8 cellular contexts compared by ENCODE assay signal in the genomic region with DNA sequence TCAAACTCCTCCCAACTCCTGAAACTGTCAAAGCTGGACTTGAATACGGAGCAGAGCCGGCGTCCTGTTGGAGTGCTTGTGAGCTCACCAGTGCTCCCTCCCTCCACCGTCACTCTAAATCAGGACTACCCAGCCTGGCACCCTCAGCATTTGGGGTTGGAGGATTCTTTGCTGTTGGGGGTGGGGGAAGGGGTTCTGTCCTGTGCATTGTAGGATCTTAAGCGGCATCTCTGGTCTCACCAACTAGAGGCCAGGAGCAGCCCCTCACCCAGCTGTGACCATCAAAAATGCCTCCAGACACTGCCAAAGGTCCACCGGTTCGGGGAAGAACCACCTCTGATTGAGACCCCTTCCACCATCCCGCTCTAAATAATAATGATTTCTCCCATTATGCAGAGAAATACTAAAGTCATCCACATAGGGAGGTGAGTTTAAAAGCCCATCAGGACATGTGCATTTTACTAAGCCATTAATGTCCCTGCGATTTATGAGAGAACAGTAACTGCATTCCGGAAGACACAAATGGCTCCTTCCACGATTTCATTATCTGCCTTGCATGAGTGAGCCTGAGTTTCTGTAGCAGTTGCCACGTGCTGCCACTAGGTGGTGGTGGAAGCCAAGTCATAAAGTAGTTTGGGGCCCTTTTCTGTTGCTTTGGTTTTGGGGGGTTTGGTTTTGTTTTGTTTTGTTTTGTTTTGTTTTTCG. TPM values are rescaled to one million over a fixed set of nuclear protein-coding genes. Genes with fewer than 3 reads are reported as not detected.
DNase-seq lines count a peak whose midpoint lies in the region; ATAC-seq and TF ChIP-seq lines count a peak whose summit lies in the region.

No MANE protein-coding gene starts in this region.

- H3K4me1 ChIP-seq in SJCRH30 (no peaks in the 10 kb centered on the region), upper lobe of left lung (peaks cover 0 to 18% (median 2%) of the 10 kb centered on the region in 4 donors)

- H3K36me3 ChIP-seq in SJCRH30 = no peaks in the 10 kb centered on the region
- H3K36me3 ChIP-seq in upper lobe of left lung = no peaks in the 10 kb centered on the region

- no peak overlapping the region for H3K27ac Mint-ChIP-seq in CD4-positive, alpha-beta T cell

- 0% methylated on average over 9 to 13 of the region's 13 CpGs for WGBS in upper lobe of left lung, 2 donors

- peak; percentile 72 for ATAC-seq in CD4-positive, alpha-beta T cell (ENCODE audit: poor library complexity)
- ATAC-seq in upper lobe of left lung (ENCODE audit: low FRiP score in 2 of 2) (peak in 1 of 2 donors; percentile 85), GM21723 (IDR thresholded peaks at IDR 0.05; ENCODE audit: unreplicated experiment) (no peak)

- H3K9me3 ChIP-seq in CD4-positive, alpha-beta T cell (ENCODE audit: control insufficient read depth, low read length) = peaks cover 6% of the 10 kb centered on the region
- H3K9me3 ChIP-seq in SJCRH30 (replicated peaks) (no peaks in the 10 kb centered on the region), upper lobe of left lung (peaks cover 0 to 10% (median 2%) of the 10 kb centered on the region in 4 donors)

- H3K4me3 ChIP-seq in SJCRH30 = no peak overlapping the region
- peak overlapping the region in 1 of 4 donors; percentile 7 for H3K4me3 ChIP-seq in upper lobe of left lung

- H3K4me1 Mint-ChIP-seq in CD4-positive, alpha-beta T cell (ENCODE audit: low read depth) = peaks cover 5% of the 10 kb centered on the region

- peaks cover 5% of the 10 kb centered on the region for H3K27me3 Mint-ChIP-seq in CD4-positive, alpha-beta T cell

- peak overlapping the region; percentile 8 for H3K4me3 Mint-ChIP-seq in CD4-positive, alpha-beta T cell

- intact Hi-C loops in CD4-positive, alpha-beta T cell (cut with DNase I, micrococcal nuclease) = loop anchor here (5.0 kb wide), 1 partner anchor 1054 kb away; no protein-coding TSS in a partner anchor

- POLR2A ChIA-PET in CD4-positive, alpha-beta T cell (lab: Charles Lee) = no interaction called here

- CTCF ChIA-PET in CD4-positive, alpha-beta T cell (lab: Charles Lee) = interaction anchor here (0.9 to 1.2 kb wide), 2 partner anchors 529 to 785 kb away, joined by 3 read pairs; a partner anchor contains a TSS

- no peak overlapping the region for H3K27ac ChIP-seq in CD4-positive, alpha-beta T cell (ENCODE audit: low read depth, low read length)
- H3K27ac ChIP-seq in SJCRH30 (no peak overlapping the region), upper lobe of left lung (no peak overlapping the region)

- peak; percentile 62 for TF ChIP-seq CTCF in CD4-positive, alpha-beta T cell (IDR thresholded peaks at IDR 0.05)
- TF ChIP-seq CTCF in upper lobe of left lung (IDR thresholded peaks at IDR 0.05) = peak; percentile 65 to 90 (median 80)

- no peak for TF ChIP-seq POLR2A in upper lobe of left lung (IDR thresholded peaks at IDR 0.05)

- DNase-seq in CD4-positive, alpha-beta T cell = peak; percentile 2 to 50 (median 36)
- DNase-seq in HPDE6-E6E7 (ENCODE audit: extremely low spot score) (peak; percentile 43), SJCRH30 (peak; percentile 59 to 82), glomerular visceral epithelial cell (ENCODE audit: extremely low spot score) (peak; percentile 24), pons (ENCODE audit: low spot score) (peak; percentile 78), upper lobe of left lung (peak in 1 of 2 donors; percentile 25)
- DNase-seq in activated naive CD4-positive, alpha-beta T cell treated with Interleukin-2 at 50 U/mL for 16 hours = peak; percentile 62

- H3K27me3 ChIP-seq in CD4-positive, alpha-beta T cell (ENCODE audit: control insufficient read depth, insufficient read depth, low read length) = peaks cover 8% of the 10 kb centered on the region
- H3K27me3 ChIP-seq in SJCRH30 (no peaks in the 10 kb centered on the region), upper lobe of left lung (peaks cover 0 to 13% (median 2%) of the 10 kb centered on the region in 4 donors)

- TF ChIP-seq EP300 in upper lobe of left lung (IDR thresholded peaks at IDR 0.05) = no peak

- H3K9me3 Mint-ChIP-seq in CD4-positive, alpha-beta T cell = peaks cover 2% of the 10 kb centered on the region

- H3K36me3 Mint-ChIP-seq in CD4-positive, alpha-beta T cell (ENCODE audit: low read depth) = peaks cover 5% of the 10 kb centered on the region

RNA-seq across cellular contexts. Expression of a gene that starts 16.1 kb away (rescaled TPM):
- total RNA-seq in CD4-positive, alpha-beta T cell = not detected
- total RNA-seq in SJCRH30 (2014; rRNA removed; shearing (Covaris generic)) = not detected in 2 replicates
- not detected for total RNA-seq in upper lobe of left lung

RNA-seq across cellular contexts. Expression of a gene that starts 41.3 kb away (rescaled TPM):
- total RNA-seq in CD4-positive, alpha-beta T cell = not detected
- not detected in 2 replicates for total RNA-seq in SJCRH30 (2014; rRNA removed; shearing (Covaris generic))
- total RNA-seq in upper lobe of left lung = not detected
